ENCODE assay signal across 17 cellular contexts in the genomic region with DNA sequence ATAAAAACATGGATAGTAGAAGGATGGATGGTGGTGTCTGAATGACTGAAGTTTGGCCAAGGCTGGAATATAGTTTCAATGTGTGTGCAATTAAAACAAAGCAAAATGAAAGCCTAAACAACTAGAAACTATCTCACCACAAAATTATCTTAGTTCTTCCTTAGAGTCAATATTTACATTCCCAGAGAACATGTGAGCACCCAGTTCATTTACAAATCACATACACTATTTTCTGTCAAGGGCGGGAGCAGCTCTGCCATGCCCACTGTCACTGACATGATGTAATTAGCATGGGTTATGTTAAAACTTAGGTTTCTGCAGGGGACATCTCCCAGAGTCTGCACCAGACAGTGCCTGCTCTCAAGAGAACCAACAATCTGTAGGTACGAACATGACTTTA.
A peak's percentile ranks its signal among the peaks of the same experiment; 100 is the strongest.
DNase-seq lines count a peak whose midpoint lies in the region; ATAC-seq and TF ChIP-seq lines count a peak whose summit lies in the region.
"Had no signal": no experiment of that assay in that cellular context is flagged by ENCODE, and none has a peak within 500 bp of the region (broad histone marks: within the 10 kb centered on the region; RNA-seq: fewer than 3 reads in every experiment).

No MANE protein-coding gene starts in this region.

- no peaks in the 10 kb centered on the region for H3K36me3 ChIP-seq in prostate gland

- no peak overlapping the region for H3K4me3 ChIP-seq in fibroblast of villous mesenchyme (ENCODE audit: low read depth, low read length)
- no peak overlapping the region for H3K4me3 ChIP-seq in prostate gland

- no peak for ATAC-seq in GM19328 (IDR thresholded peaks at IDR 0.05; ENCODE audit: unreplicated experiment)
- ATAC-seq: Panc1 had no signal

- no peak for TF ChIP-seq POLR2A in prostate gland (IDR thresholded peaks at IDR 0.05)

- WGBS in prostate gland = 61% methylated on average over 2 of the region's 2 CpGs

- no peaks in the 10 kb centered on the region for H3K9me3 ChIP-seq in prostate gland

- TF ChIP-seq CTCF in VCaP (conservative IDR thresholded peaks at IDR 0.05) (no peak), fibroblast of villous mesenchyme (IDR thresholded peaks at IDR 0.05; ENCODE audit: insufficient read depth, low read depth, low read length) (no peak), prostate gland (IDR thresholded peaks at IDR 0.05) (no peak)

- no peaks in the 10 kb centered on the region for H3K27me3 ChIP-seq in prostate gland (replicated peaks; ENCODE audit: insufficient read depth)

- DNase-seq in AG08396 (ENCODE audit: low spot score) (peak; percentile 10), fibroblast of villous mesenchyme (ENCODE audit: low read depth) (peak; percentile 81), prostate gland (ENCODE audit: low spot score) (no peak), HPDE6-E6E7 (ENCODE audit: extremely low spot score) (no peak), NCI-H2107 (lab: John Stamatoyannopoulos, UW) (no peak), mucosa of gallbladder (ENCODE audit: low spot score) (no peak)
- DNase-seq: C1 segment of cervical spinal cord, DMS 273 treated with DMSO at 0.1 percent for 48 hours, EL, H9, NCI-H1417 treated with DMSO at 0.1 percent for 48 hours, NCI-H2081, NCI-H524 treated with DMSO at 0.1 percent for 48 hours, Right ventricle myocardium superior had no signal

- H3K4me1 ChIP-seq in prostate gland (replicated peaks) = peaks cover 5% of the 10 kb centered on the region

- H3K27ac ChIP-seq in VCaP = peak overlapping the region; percentile 60
- peak overlapping the region; percentile 31 to 55 for H3K27ac ChIP-seq in prostate gland

- intact Hi-C loops in prostate gland (cut with DNase I) = no loop called here

Comparison
In these comparisons a context has a peak if more than half of its experiments do, and no peak if none do; other contexts are left out.
1. DNase-seq: peak in AG08396 (single experiment) and fibroblast of villous mesenchyme (single experiment); none in prostate gland (single experiment), HPDE6-E6E7 (single experiment), NCI-H2107 (single experiment) and mucosa of gallbladder (single experiment).